1 cellular context compared by ENCODE assay signal in the genomic region with DNA sequence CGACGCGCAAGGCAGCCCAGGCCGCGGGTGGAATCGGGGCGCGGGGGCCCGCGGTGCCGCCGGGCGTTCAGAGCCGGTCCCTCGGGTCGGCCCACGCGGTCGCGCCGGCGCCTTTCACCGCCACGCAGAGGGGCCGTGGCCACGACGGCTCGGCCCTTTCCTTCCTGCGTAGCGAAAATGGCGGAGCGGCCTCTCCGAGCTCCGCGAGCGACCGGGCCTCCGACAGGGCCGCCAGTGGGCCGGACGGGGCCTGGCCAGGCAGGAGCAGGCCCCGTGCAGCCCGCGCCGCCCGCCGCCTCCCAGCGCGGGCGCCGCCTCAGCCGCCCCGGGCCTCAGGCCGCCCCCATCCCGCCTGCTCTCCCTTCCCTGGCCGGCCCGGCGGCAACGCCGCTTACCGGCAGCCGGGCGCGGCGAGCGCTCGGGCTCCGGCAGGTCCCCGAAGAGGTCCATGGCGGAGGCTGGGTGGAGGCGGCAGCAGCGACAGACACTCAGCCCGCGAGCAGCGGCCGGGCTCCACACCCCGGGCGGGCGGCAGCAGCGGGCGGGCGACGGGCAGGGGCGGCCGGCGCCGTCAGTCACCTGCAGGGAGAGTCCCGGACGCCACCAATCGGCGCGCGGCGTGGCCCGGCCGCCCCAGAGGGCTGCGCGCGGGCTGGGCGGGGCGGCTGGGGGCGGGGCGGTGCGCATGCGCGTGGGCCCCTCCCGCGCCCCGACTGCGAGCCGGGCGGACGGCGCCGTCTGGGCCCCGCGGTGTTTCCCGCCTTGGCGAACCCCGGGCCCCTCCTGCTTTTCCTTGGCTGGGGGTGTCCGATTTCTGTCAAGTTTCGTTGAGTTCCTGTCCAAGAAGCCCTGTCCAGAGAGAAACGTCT.
TF ChIP-seq lines count a peak whose summit lies in the region.

A gene with protein sequence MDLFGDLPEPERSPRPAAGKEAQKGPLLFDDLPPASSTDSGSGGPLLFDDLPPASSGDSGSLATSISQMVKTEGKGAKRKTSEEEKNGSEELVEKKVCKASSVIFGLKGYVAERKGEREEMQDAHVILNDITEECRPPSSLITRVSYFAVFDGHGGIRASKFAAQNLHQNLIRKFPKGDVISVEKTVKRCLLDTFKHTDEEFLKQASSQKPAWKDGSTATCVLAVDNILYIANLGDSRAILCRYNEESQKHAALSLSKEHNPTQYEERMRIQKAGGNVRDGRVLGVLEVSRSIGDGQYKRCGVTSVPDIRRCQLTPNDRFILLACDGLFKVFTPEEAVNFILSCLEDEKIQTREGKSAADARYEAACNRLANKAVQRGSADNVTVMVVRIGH (minus strand): TSS at position 592 of the 869 bp plus-strand sequence. CDS start 142 bp downstream, at position 450.

TF ChIP-seq in K562, 482 proteins besides CTCF, POLR2A, EP300 and RAD21 (continued from another document and continues in another):
- TF ChIP-seq, protein P1, sequence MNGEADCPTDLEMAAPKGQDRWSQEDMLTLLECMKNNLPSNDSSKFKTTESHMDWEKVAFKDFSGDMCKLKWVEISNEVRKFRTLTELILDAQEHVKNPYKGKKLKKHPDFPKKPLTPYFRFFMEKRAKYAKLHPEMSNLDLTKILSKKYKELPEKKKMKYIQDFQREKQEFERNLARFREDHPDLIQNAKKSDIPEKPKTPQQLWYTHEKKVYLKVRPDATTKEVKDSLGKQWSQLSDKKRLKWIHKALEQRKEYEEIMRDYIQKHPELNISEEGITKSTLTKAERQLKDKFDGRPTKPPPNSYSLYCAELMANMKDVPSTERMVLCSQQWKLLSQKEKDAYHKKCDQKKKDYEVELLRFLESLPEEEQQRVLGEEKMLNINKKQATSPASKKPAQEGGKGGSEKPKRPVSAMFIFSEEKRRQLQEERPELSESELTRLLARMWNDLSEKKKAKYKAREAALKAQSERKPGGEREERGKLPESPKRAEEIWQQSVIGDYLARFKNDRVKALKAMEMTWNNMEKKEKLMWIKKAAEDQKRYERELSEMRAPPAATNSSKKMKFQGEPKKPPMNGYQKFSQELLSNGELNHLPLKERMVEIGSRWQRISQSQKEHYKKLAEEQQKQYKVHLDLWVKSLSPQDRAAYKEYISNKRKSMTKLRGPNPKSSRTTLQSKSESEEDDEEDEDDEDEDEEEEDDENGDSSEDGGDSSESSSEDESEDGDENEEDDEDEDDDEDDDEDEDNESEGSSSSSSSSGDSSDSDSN (IDR thresholded peaks at IDR 0.05; ENCODE audit: borderline replicate concordance in 1 of 2, low read depth in 2 of 2, low read length in 2 of 2) = peak; percentile 30 to 64; a peak in 1 of 4 replicates
- TF ChIP-seq ZC3H8 (IDR thresholded peaks at IDR 0.05) (no peak), ARID2 (IDR thresholded peaks at IDR 0.05) (no peak), KLF1 (tag; IDR thresholded peaks at IDR 0.05) (no peak), KDM5B (IDR thresholded peaks at IDR 0.05; ENCODE audit: insufficient replicate concordance, low read depth, low read length) (peak; percentile 49), ZNF707 (CRISPR knock-in tag; conservative IDR thresholded peaks at IDR 0.05) (no peak), MAZ (CRISPR knock-in tag; conservative IDR thresholded peaks at IDR 0.05 in 1 of 2, IDR thresholded peaks at IDR 0.05 in 1 of 2) (0 out of 4 replicates have a peak, but pooled peaks of 1 of the 2 experiments have one; percentile 16), E2F3 (CRISPR knock-in tag; IDR thresholded peaks at IDR 0.05) (peak; percentile 70; the same call in 1 of the 2 replicates), ZNF384 (IDR thresholded peaks at IDR 0.05; ENCODE audit: low read depth, low read length) (no peak), CAMTA2 (CRISPR knock-in tag; conservative IDR thresholded peaks at IDR 0.05) (no peak), FOXK1 (CRISPR knock-in tag; IDR thresholded peaks at IDR 0.05; ENCODE audit: borderline replicate concordance) (no peak), POLR2AphosphoS2 (IDR thresholded peaks at IDR 0.05; ENCODE audit: low read length) (no peak), KAT8 (IDR thresholded peaks at IDR 0.05; ENCODE audit: low read depth) (no peak), KDM2B (CRISPR knock-in tag; IDR thresholded peaks at IDR 0.05) (no peak), CC2D1A (IDR thresholded peaks at IDR 0.05) (no peak), ZNF239 (CRISPR knock-in tag; IDR thresholded peaks at IDR 0.05) (no peak), BMI1 (IDR thresholded peaks at IDR 0.05; ENCODE audit: low read length) (no peak), KDM4B (IDR thresholded peaks at IDR 0.05; ENCODE audit: borderline replicate concordance in 2 of 2, low read depth in 1 of 2) (no peak), ZNF133 (CRISPR knock-in tag; IDR thresholded peaks at IDR 0.05) (no peak), ZNF134 (CRISPR knock-in tag; conservative IDR thresholded peaks at IDR 0.05) (no peak), ZC3H4 (CRISPR knock-in tag; IDR thresholded peaks at IDR 0.05; ENCODE audit: borderline replicate concordance) (no peak)
- TF ChIP-seq, protein P2, sequence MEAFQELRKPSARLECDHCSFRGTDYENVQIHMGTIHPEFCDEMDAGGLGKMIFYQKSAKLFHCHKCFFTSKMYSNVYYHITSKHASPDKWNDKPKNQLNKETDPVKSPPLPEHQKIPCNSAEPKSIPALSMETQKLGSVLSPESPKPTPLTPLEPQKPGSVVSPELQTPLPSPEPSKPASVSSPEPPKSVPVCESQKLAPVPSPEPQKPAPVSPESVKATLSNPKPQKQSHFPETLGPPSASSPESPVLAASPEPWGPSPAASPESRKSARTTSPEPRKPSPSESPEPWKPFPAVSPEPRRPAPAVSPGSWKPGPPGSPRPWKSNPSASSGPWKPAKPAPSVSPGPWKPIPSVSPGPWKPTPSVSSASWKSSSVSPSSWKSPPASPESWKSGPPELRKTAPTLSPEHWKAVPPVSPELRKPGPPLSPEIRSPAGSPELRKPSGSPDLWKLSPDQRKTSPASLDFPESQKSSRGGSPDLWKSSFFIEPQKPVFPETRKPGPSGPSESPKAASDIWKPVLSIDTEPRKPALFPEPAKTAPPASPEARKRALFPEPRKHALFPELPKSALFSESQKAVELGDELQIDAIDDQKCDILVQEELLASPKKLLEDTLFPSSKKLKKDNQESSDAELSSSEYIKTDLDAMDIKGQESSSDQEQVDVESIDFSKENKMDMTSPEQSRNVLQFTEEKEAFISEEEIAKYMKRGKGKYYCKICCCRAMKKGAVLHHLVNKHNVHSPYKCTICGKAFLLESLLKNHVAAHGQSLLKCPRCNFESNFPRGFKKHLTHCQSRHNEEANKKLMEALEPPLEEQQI (IDR thresholded peaks at IDR 0.05) = no peak
- TF ChIP-seq, protein P3, sequence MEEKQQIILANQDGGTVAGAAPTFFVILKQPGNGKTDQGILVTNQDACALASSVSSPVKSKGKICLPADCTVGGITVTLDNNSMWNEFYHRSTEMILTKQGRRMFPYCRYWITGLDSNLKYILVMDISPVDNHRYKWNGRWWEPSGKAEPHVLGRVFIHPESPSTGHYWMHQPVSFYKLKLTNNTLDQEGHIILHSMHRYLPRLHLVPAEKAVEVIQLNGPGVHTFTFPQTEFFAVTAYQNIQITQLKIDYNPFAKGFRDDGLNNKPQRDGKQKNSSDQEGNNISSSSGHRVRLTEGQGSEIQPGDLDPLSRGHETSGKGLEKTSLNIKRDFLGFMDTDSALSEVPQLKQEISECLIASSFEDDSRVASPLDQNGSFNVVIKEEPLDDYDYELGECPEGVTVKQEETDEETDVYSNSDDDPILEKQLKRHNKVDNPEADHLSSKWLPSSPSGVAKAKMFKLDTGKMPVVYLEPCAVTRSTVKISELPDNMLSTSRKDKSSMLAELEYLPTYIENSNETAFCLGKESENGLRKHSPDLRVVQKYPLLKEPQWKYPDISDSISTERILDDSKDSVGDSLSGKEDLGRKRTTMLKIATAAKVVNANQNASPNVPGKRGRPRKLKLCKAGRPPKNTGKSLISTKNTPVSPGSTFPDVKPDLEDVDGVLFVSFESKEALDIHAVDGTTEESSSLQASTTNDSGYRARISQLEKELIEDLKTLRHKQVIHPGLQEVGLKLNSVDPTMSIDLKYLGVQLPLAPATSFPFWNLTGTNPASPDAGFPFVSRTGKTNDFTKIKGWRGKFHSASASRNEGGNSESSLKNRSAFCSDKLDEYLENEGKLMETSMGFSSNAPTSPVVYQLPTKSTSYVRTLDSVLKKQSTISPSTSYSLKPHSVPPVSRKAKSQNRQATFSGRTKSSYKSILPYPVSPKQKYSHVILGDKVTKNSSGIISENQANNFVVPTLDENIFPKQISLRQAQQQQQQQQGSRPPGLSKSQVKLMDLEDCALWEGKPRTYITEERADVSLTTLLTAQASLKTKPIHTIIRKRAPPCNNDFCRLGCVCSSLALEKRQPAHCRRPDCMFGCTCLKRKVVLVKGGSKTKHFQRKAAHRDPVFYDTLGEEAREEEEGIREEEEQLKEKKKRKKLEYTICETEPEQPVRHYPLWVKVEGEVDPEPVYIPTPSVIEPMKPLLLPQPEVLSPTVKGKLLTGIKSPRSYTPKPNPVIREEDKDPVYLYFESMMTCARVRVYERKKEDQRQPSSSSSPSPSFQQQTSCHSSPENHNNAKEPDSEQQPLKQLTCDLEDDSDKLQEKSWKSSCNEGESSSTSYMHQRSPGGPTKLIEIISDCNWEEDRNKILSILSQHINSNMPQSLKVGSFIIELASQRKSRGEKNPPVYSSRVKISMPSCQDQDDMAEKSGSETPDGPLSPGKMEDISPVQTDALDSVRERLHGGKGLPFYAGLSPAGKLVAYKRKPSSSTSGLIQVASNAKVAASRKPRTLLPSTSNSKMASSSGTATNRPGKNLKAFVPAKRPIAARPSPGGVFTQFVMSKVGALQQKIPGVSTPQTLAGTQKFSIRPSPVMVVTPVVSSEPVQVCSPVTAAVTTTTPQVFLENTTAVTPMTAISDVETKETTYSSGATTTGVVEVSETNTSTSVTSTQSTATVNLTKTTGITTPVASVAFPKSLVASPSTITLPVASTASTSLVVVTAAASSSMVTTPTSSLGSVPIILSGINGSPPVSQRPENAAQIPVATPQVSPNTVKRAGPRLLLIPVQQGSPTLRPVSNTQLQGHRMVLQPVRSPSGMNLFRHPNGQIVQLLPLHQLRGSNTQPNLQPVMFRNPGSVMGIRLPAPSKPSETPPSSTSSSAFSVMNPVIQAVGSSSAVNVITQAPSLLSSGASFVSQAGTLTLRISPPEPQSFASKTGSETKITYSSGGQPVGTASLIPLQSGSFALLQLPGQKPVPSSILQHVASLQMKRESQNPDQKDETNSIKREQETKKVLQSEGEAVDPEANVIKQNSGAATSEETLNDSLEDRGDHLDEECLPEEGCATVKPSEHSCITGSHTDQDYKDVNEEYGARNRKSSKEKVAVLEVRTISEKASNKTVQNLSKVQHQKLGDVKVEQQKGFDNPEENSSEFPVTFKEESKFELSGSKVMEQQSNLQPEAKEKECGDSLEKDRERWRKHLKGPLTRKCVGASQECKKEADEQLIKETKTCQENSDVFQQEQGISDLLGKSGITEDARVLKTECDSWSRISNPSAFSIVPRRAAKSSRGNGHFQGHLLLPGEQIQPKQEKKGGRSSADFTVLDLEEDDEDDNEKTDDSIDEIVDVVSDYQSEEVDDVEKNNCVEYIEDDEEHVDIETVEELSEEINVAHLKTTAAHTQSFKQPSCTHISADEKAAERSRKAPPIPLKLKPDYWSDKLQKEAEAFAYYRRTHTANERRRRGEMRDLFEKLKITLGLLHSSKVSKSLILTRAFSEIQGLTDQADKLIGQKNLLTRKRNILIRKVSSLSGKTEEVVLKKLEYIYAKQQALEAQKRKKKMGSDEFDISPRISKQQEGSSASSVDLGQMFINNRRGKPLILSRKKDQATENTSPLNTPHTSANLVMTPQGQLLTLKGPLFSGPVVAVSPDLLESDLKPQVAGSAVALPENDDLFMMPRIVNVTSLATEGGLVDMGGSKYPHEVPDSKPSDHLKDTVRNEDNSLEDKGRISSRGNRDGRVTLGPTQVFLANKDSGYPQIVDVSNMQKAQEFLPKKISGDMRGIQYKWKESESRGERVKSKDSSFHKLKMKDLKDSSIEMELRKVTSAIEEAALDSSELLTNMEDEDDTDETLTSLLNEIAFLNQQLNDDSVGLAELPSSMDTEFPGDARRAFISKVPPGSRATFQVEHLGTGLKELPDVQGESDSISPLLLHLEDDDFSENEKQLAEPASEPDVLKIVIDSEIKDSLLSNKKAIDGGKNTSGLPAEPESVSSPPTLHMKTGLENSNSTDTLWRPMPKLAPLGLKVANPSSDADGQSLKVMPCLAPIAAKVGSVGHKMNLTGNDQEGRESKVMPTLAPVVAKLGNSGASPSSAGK (IDR thresholded peaks at IDR 0.05) = peak; percentile 88
- TF ChIP-seq, protein P4, sequence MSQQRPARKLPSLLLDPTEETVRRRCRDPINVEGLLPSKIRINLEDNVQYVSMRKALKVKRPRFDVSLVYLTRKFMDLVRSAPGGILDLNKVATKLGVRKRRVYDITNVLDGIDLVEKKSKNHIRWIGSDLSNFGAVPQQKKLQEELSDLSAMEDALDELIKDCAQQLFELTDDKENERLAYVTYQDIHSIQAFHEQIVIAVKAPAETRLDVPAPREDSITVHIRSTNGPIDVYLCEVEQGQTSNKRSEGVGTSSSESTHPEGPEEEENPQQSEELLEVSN (IDR thresholded peaks at IDR 0.05; ENCODE audit: borderline replicate concordance in 1 of 2, extremely low read depth in 1 of 2, insufficient read depth in 1 of 2, insufficient read length in 1 of 2, low read depth in 1 of 2, low read length in 1 of 2, poor library complexity in 1 of 2, severe bottlenecking in 1 of 2) = peak; percentile 92 to 99
- TF ChIP-seq, protein P5, sequence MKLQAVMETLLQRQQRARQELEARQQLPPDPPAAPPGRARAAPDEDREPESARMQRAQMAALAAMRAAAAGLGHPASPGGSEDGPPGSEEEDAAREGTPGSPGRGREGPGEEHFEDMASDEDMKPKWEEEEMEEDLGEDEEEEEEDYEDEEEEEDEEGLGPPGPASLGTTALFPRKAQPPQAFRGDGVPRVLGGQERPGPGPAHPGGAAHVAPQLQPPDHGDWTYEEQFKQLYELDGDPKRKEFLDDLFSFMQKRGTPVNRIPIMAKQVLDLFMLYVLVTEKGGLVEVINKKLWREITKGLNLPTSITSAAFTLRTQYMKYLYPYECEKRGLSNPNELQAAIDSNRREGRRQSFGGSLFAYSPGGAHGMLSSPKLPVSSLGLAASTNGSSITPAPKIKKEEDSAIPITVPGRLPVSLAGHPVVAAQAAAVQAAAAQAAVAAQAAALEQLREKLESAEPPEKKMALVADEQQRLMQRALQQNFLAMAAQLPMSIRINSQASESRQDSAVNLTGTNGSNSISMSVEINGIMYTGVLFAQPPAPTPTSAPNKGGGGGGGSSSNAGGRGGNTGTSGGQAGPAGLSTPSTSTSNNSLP (IDR thresholded peaks at IDR 0.05; ENCODE audit: borderline replicate concordance, low read depth, low read length) = no peak
- TF ChIP-seq, protein P6, sequence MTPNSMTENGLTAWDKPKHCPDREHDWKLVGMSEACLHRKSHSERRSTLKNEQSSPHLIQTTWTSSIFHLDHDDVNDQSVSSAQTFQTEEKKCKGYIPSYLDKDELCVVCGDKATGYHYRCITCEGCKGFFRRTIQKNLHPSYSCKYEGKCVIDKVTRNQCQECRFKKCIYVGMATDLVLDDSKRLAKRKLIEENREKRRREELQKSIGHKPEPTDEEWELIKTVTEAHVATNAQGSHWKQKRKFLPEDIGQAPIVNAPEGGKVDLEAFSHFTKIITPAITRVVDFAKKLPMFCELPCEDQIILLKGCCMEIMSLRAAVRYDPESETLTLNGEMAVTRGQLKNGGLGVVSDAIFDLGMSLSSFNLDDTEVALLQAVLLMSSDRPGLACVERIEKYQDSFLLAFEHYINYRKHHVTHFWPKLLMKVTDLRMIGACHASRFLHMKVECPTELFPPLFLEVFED (CRISPR knock-in tag; conservative IDR thresholded peaks at IDR 0.05) = no peak
